ENCODE assay signal across 10 cellular contexts in the genomic region with DNA sequence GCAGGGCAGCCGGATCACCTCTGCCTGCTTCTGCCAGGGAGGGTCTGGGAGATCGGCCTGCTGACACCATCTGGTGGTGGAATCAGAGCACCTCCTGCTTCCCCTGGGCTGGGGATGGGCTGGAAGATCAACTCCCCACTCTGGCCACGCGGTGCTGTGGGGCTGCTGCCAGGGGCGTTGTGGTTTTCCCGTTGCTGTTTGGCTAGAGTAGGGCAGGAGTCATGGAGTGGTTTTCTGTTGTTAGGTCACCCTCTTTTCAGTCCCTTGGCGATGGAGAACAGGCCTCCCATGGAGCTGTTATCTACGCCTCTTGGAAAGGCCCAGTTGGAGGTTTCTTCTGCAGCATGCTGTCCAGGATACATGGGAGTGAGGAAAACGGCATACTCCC. TPM values are rescaled to one million over a fixed set of nuclear protein-coding genes. Genes with fewer than 3 reads are reported as not detected.
DNase-seq lines count a peak whose midpoint lies in the region; ATAC-seq, FAIRE-seq and TF ChIP-seq lines count a peak whose summit lies in the region.
"Had no signal": no experiment of that assay in that cellular context is flagged by ENCODE, and none has a peak within 500 bp of the region (broad histone marks: within the 10 kb centered on the region; RNA-seq: fewer than 3 reads in every experiment).

No MANE protein-coding gene starts in this region.

- no peak overlapping the region for H3K4ac ChIP-seq in mesendoderm (ENCODE audit: low read depth, low read length)

- H4K8ac ChIP-seq in mesendoderm (ENCODE audit: low read depth, low read length): no peak overlapping the region

- H3K27me3 Mint-ChIP-seq in CD8-positive, alpha-beta T cell (ENCODE audit: low read depth): no peaks in the 10 kb centered on the region

- no CpG with 5 or more reads among the region's 9 CpGs for WGBS in mesendoderm (ENCODE audit: extremely low coverage, insufficient coverage, low lambda C conversion rate)

- FAIRE-seq in D721Med (lab: Jason Lieb, UNC): no peak

- H3K36me3 Mint-ChIP-seq in CD8-positive, alpha-beta T cell: peaks cover 42% of the 10 kb centered on the region

- peak; percentile 2 for TF ChIP-seq CTCF in D721Med (IDR thresholded peaks at IDR 0.05; ENCODE audit: insufficient read depth, missing control alignments)
- TF ChIP-seq CTCF in cardiac fibroblast (IDR thresholded peaks at IDR 0.05; ENCODE audit: low read depth, low read length): peak; percentile 21
- TF ChIP-seq CTCF in CD8-positive, alpha-beta T cell (IDR thresholded peaks at IDR 0.05): no peak

- no peaks in the 10 kb centered on the region for H3K79me2 ChIP-seq in mesendoderm (ENCODE audit: control insufficient read depth, insufficient read depth, low read length)

- intact Hi-C loops in CD8-positive, alpha-beta T cell (cut with DNase I, micrococcal nuclease): loop anchor here (2.0 to 10.0 kb wide), 3 partner anchors 19 to 329 kb away; no protein-coding TSS in a partner anchor

- TF ChIP-seq EP300 in Ishikawa (IDR thresholded peaks at IDR 0.05; ENCODE audit: borderline replicate concordance): no peak

- peaks cover 7% of the 10 kb centered on the region for H3K79me1 ChIP-seq in mesendoderm (ENCODE audit: low read length)

- H2AK5ac ChIP-seq in mesendoderm (ENCODE audit: low read length): no peak overlapping the region

- H2BK15ac ChIP-seq in mesendoderm (replicated peaks; ENCODE audit: low read depth): no peak overlapping the region

- no peak overlapping the region for H3K4me2 ChIP-seq in mesendoderm (ENCODE audit: low read length)

- H3K4me1 ChIP-seq in mesendoderm (ENCODE audit: control insufficient read depth, low read depth, low read length): no peaks in the 10 kb centered on the region
- peaks cover 4% of the 10 kb centered on the region for H3K4me1 ChIP-seq in CD8-positive, alpha-beta T cell (ENCODE audit: insufficient read depth, low read length)

- peak; percentile 30; the same call in 1 of the 2 replicates for TF ChIP-seq RAD21 in Ishikawa (IDR thresholded peaks at IDR 0.05; ENCODE audit: low read depth)

- no peak overlapping the region for H3K18ac ChIP-seq in mesendoderm (ENCODE audit: low read length)

- H3K27ac ChIP-seq in mesendoderm (ENCODE audit: low read depth, low read length): no peak overlapping the region
- no peak overlapping the region for H3K27ac ChIP-seq in CD8-positive, alpha-beta T cell (ENCODE audit: low read depth, low read length)
- H3K27ac ChIP-seq: prostate gland had no signal

- no peak overlapping the region for H2BK5ac ChIP-seq in mesendoderm (ENCODE audit: low read length)

- no peak overlapping the region for H4K5ac ChIP-seq in mesendoderm (ENCODE audit: low read length)

- no peaks in the 10 kb centered on the region for H3K27me3 ChIP-seq in mesendoderm (ENCODE audit: insufficient read depth, low read length, poor library complexity)
- H3K27me3 ChIP-seq in CD8-positive, alpha-beta T cell (ENCODE audit: insufficient read depth, low read length): no peaks in the 10 kb centered on the region

- H3K4me3 ChIP-seq in cardiac fibroblast (replicated peaks in 1 of 2; ENCODE audit: low read depth in 2 of 2, low read length in 2 of 2) (no peak overlapping the region), mesendoderm (ENCODE audit: low read length) (no peak overlapping the region)
- H3K4me3 ChIP-seq in CD8-positive, alpha-beta T cell (ENCODE audit: low read depth, low read length): no peak overlapping the region
- H3K4me3 ChIP-seq: prostate gland had no signal

- no peak overlapping the region for H2BK120ac ChIP-seq in mesendoderm (ENCODE audit: low read depth, low read length)

- no peaks in the 10 kb centered on the region for H3K9me3 Mint-ChIP-seq in CD8-positive, alpha-beta T cell
- H3K9me3 Mint-ChIP-seq: activated T-helper 1 cell treated with anti-CD3 and anti-CD28 coated beads, Interleukin-12 subunit alpha, Interleukin-12 subunit beta, Interleukin-2, Interleukin-4 antibody, amounts not matched to agents 30 ng/mL and 10 ng/mL and 1 ng/mL, durations not matched to agents 14 hours and 24 hours and 36 hours had no signal

- H3K56ac ChIP-seq in mesendoderm (ENCODE audit: low read length): no peak overlapping the region

- CTCF ChIA-PET in CD8-positive, alpha-beta T cell (lab: Charles Lee): interaction anchor here (2.4 kb wide), 1 partner anchor 324 kb away, joined by 7 read pairs; no protein-coding TSS in a partner anchor

- no peak overlapping the region for H3K27ac Mint-ChIP-seq in CD8-positive, alpha-beta T cell

- no peaks in the 10 kb centered on the region for H3K9me3 ChIP-seq in CD8-positive, alpha-beta T cell (ENCODE audit: low read length)
- H3K9me3 ChIP-seq: prostate gland had no signal

- H3K9ac ChIP-seq in mesendoderm (ENCODE audit: low read length): no peak overlapping the region

- H3K36me3 ChIP-seq in mesendoderm (ENCODE audit: control insufficient read depth, insufficient read depth, low read length): no peaks in the 10 kb centered on the region
- H3K36me3 ChIP-seq in CD8-positive, alpha-beta T cell (ENCODE audit: insufficient read depth, low read length): no peaks in the 10 kb centered on the region
- H3K36me3 ChIP-seq: prostate gland had no signal

- DNase-seq in D721Med (ENCODE audit: insufficient read length, low spot score): no peak
- DNase-seq in cardiac fibroblast (ENCODE audit: low read depth in 2 of 2): peak; percentile 45 to 90
- peak; percentile 61 for DNase-seq in mesendoderm
- DNase-seq in CD8-positive, alpha-beta T cell: no peak
- no peak for DNase-seq in cerebellar cortex (ENCODE audit: low spot score)
- no peak for DNase-seq in pons (ENCODE audit: low spot score)
- DNase-seq in NOMO-1 treated with DMSO at 0.1 percent for 48 hours (lab: John Stamatoyannopoulos, UW; ENCODE audit: unreplicated experiment): no peak

- H3K4me1 Mint-ChIP-seq in CD8-positive, alpha-beta T cell (ENCODE audit: low read depth): peaks cover 18% of the 10 kb centered on the region

- no peak for ATAC-seq in CD8-positive, alpha-beta T cell

- POLR2A ChIA-PET in CD8-positive, alpha-beta T cell (lab: Charles Lee): no interaction called here

- H3K23ac ChIP-seq in mesendoderm (ENCODE audit: low read length): no peak overlapping the region

- no peak overlapping the region for H3K4me3 Mint-ChIP-seq in CD8-positive, alpha-beta T cell
- H3K4me3 Mint-ChIP-seq: activated T-helper 1 cell treated with anti-CD3 and anti-CD28 coated beads, Interleukin-12 subunit alpha, Interleukin-12 subunit beta, Interleukin-2, Interleukin-4 antibody, amounts not matched to agents 30 ng/mL and 10 ng/mL and 1 ng/mL, durations not matched to agents 14 hours and 24 hours and 36 hours had no signal

TF ChIP-seq in Ishikawa, 13 proteins besides CTCF, POLR2A, EP300 and RAD21:
- TF ChIP-seq EGR1 (IDR thresholded peaks at IDR 0.05): no peak
- TF ChIP-seq, protein P1, sequence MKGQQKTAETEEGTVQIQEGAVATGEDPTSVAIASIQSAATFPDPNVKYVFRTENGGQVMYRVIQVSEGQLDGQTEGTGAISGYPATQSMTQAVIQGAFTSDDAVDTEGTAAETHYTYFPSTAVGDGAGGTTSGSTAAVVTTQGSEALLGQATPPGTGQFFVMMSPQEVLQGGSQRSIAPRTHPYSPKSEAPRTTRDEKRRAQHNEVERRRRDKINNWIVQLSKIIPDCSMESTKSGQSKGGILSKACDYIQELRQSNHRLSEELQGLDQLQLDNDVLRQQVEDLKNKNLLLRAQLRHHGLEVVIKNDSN (IDR thresholded peaks at IDR 0.05): no peak
- TF ChIP-seq TAF1 (IDR thresholded peaks at IDR 0.05; ENCODE audit: low read depth): no peak
- TF ChIP-seq CREB1 (IDR thresholded peaks at IDR 0.05; ENCODE audit: low read depth): no peak
- TF ChIP-seq ZBTB7A (IDR thresholded peaks at IDR 0.05; ENCODE audit: low read depth): no peak
- no peak for TF ChIP-seq CEBPB (IDR thresholded peaks at IDR 0.05)
- no peak for TF ChIP-seq TCF12 (IDR thresholded peaks at IDR 0.05; ENCODE audit: low read depth)
- TF ChIP-seq NFIC (IDR thresholded peaks at IDR 0.05): no peak
- no peak for TF ChIP-seq TEAD4 (IDR thresholded peaks at IDR 0.05)
- TF ChIP-seq, protein P2, sequence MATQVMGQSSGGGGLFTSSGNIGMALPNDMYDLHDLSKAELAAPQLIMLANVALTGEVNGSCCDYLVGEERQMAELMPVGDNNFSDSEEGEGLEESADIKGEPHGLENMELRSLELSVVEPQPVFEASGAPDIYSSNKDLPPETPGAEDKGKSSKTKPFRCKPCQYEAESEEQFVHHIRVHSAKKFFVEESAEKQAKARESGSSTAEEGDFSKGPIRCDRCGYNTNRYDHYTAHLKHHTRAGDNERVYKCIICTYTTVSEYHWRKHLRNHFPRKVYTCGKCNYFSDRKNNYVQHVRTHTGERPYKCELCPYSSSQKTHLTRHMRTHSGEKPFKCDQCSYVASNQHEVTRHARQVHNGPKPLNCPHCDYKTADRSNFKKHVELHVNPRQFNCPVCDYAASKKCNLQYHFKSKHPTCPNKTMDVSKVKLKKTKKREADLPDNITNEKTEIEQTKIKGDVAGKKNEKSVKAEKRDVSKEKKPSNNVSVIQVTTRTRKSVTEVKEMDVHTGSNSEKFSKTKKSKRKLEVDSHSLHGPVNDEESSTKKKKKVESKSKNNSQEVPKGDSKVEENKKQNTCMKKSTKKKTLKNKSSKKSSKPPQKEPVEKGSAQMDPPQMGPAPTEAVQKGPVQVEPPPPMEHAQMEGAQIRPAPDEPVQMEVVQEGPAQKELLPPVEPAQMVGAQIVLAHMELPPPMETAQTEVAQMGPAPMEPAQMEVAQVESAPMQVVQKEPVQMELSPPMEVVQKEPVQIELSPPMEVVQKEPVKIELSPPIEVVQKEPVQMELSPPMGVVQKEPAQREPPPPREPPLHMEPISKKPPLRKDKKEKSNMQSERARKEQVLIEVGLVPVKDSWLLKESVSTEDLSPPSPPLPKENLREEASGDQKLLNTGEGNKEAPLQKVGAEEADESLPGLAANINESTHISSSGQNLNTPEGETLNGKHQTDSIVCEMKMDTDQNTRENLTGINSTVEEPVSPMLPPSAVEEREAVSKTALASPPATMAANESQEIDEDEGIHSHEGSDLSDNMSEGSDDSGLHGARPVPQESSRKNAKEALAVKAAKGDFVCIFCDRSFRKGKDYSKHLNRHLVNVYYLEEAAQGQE (IDR thresholded peaks at IDR 0.05; ENCODE audit: low read depth): no peak
- no peak for TF ChIP-seq MAX (IDR thresholded peaks at IDR 0.05)
- TF ChIP-seq YY1 (IDR thresholded peaks at IDR 0.05; ENCODE audit: low read depth): no peak
- TF ChIP-seq FOXM1 (IDR thresholded peaks at IDR 0.05; ENCODE audit: borderline replicate concordance, low read depth): no peak
TF ChIP-seq in Ishikawa: peak in this region for 0.

RNA-seq across cellular contexts. Expression of gene BCL2L11, which starts 15.2 kb away (rescaled TPM):
- polyA plus RNA-seq in mesendoderm (2013, experiment 1 of 2): 6.7 TPM
- 6.9 TPM for polyA plus RNA-seq in mesendoderm (2013, experiment 2 of 2)
- total RNA-seq in CD8-positive, alpha-beta T cell: 10 to 100 TPM; 38.7 to 40.1 TPM

Comparison
In these comparisons a context has a peak if more than half of its experiments do, and no peak if none do; other contexts are left out.
1. DNase-seq: peak in cardiac fibroblast (2 of 2) and mesendoderm (single experiment); none in D721Med (single experiment), CD8-positive, alpha-beta T cell (0 of 7), cerebellar cortex (single experiment), pons (single experiment) and NOMO-1 treated with DMSO at 0.1 percent for 48 hours (single experiment).